Comparison of ENCODE assay signal across 8 cellular contexts in the genomic region with DNA sequence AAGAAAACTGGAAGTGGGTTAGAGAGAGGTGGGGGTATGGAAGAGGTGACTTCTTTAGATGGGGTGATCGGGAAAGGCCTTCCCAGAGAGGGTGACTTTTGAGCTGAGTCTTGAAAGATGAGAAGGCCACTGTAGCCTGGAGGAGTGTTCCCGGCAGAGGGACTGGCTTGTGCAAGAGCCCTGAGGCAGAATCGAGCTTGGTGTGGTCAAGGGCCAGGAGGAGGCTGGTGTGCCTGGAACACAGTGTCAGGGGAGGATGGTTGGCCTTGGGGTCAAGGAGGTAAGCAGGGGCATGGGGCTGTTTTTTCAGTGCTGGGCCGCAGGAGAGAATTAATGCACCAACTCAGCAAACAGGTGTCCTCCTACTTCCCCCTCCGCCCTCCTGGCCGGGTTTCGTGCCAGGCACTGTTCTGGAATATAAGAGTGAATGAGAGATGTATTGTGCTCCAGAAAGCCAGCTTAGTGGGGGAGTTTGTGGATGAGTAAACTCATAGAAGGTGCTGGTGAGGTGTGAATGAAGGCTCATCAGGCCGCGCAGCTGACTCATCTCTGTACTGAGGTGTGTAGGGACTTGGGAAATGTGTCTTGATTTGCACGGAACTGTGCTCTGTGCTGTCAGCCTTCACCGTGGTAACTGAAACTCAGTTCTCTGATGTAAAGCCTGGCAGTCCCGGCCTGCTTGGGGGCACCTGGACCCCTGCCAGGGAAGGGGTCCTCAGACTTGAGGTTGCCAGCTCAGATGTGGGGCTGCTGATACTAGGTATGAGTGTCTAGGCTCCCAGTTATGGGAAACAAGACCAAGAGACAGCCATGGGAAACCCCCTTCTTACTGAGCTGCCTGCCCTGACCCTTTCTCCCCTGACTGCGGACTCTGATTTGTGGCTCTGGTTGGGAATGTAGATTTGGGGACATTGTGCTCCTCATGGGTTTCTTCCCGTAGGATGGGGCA. TPM values are rescaled to one million over a fixed set of nuclear protein-coding genes. Genes with fewer than 3 reads are reported as not detected.
DNase-seq lines count a peak whose midpoint lies in the region; ATAC-seq and TF ChIP-seq lines count a peak whose summit lies in the region.

No MANE protein-coding gene starts in this region.

- TF ChIP-seq CTCF in MCF 10A (IDR thresholded peaks at IDR 0.05; ENCODE audit: unreplicated experiment): no peak
- TF ChIP-seq CTCF in breast epithelium (IDR thresholded peaks at IDR 0.05): no peak
- TF ChIP-seq CTCF in Calu3 (IDR thresholded peaks at IDR 0.05; ENCODE audit: unreplicated experiment): no peak
- no peak for TF ChIP-seq CTCF in sigmoid colon (IDR thresholded peaks at IDR 0.05)

- peak; percentile 45 for ATAC-seq in HG03558 (IDR thresholded peaks at IDR 0.05; ENCODE audit: extremely low read depth, unreplicated experiment)
- peak; percentile 64 for ATAC-seq in memory B cell (ENCODE audit: low read depth)

- H3K4me1 ChIP-seq in breast epithelium (no peaks in the 10 kb centered on the region), sigmoid colon (peaks cover 0 to 25% (median 19%) of the 10 kb centered on the region in 4 donors)

- BruUV-seq in MCF 10A (replicated peaks; lab: Mats Ljungman, UMichigan) (no TSS peak), Calu3 (replicated peaks; lab: Mats Ljungman, UMichigan) (no TSS peak)

- TF ChIP-seq EP300 in sigmoid colon (IDR thresholded peaks at IDR 0.05): no peak

- H3K4me1 Mint-ChIP-seq in MCF 10A (ENCODE audit: insufficient read depth, unreplicated experiment): peaks cover 29% of the 10 kb centered on the region
- peaks cover 58% of the 10 kb centered on the region for H3K4me1 Mint-ChIP-seq in memory B cell
- peaks cover 11% of the 10 kb centered on the region for H3K4me1 Mint-ChIP-seq in Calu3 (ENCODE audit: low read depth, unreplicated experiment)

- H3K36me3 ChIP-seq in breast epithelium (no peaks in the 10 kb centered on the region), sigmoid colon (no peaks in the 10 kb centered on the region)

- CTCF ChIA-PET in MCF 10A (lab: Yijun Ruan, JAX): interaction anchor here (0.6 to 2.2 kb wide), 7 partner anchors 23 to 129 kb away, joined by 3 to 9 read pairs (median 5); no protein-coding TSS in a partner anchor
- CTCF ChIA-PET in Calu3 (lab: Charles Lee): no interaction called here

- no peak overlapping the region for H3K27ac ChIP-seq in breast epithelium
- H3K27ac ChIP-seq in sigmoid colon: no peak overlapping the region

- H3K27me3 ChIP-seq in breast epithelium (no peaks in the 10 kb centered on the region), sigmoid colon (no peaks in the 10 kb centered on the region)

- no peak overlapping the region for H3K4me3 ChIP-seq in breast epithelium
- no peak overlapping the region for H3K4me3 ChIP-seq in sigmoid colon

- TF ChIP-seq POLR2A in breast epithelium (IDR thresholded peaks at IDR 0.05) (no peak), sigmoid colon (IDR thresholded peaks at IDR 0.05) (no peak)

- no peaks in the 10 kb centered on the region for H3K9me3 ChIP-seq in breast epithelium
- H3K9me3 ChIP-seq in sigmoid colon: no peaks in the 10 kb centered on the region

- H3K36me3 Mint-ChIP-seq in MCF 10A (ENCODE audit: insufficient read depth, unreplicated experiment) (peaks cover 5% of the 10 kb centered on the region), memory B cell (no peaks in the 10 kb centered on the region), Calu3 (ENCODE audit: insufficient read depth, unreplicated experiment) (no peaks in the 10 kb centered on the region)

- WGBS in sigmoid colon, 2 donors: 68 to 73% methylated on average over 14 of the region's 14 CpGs

- intact Hi-C loops in MCF 10A (cut with micrococcal nuclease) (no loop called here), breast epithelium (cut with DNase I; ENCODE audit: low total_unique reads) (no loop called here), Calu3 (cut with micrococcal nuclease; ENCODE audit: unreplicated experiment) (no loop called here), sigmoid colon (cut with DNase I) (no loop called here)

- peak overlapping the region; percentile 16 for H3K27ac Mint-ChIP-seq in MCF 10A (ENCODE audit: low read depth, unreplicated experiment)
- peak overlapping the region; percentile 92 for H3K27ac Mint-ChIP-seq in memory B cell
- H3K27ac Mint-ChIP-seq in Calu3 (ENCODE audit: unreplicated experiment): no peak overlapping the region

- H3K27me3 Mint-ChIP-seq in MCF 10A (ENCODE audit: insufficient read depth, unreplicated experiment): peaks cover 12% of the 10 kb centered on the region
- no peaks in the 10 kb centered on the region for H3K27me3 Mint-ChIP-seq in memory B cell
- no peaks in the 10 kb centered on the region for H3K27me3 Mint-ChIP-seq in Calu3 (ENCODE audit: unreplicated experiment)

- H3K4me3 Mint-ChIP-seq in MCF 10A (ENCODE audit: unreplicated experiment): peak overlapping the region; percentile 24
- peak overlapping the region; percentile 68 for H3K4me3 Mint-ChIP-seq in memory B cell
- no peak overlapping the region for H3K4me3 Mint-ChIP-seq in Calu3 (ENCODE audit: low read depth, unreplicated experiment)

- POLR2A ChIA-PET in MCF 10A (lab: Yijun Ruan, JAX): interaction anchor here (0.6 to 1.0 kb wide), 3 partner anchors 10 to 69 kb away, joined by 4 to 5 read pairs (median 5); no protein-coding TSS in a partner anchor

- DNase-seq in MCF 10A (ENCODE audit: unreplicated experiment) (peak; percentile 96), breast epithelium (ENCODE audit: low spot score in 2 of 2) (no peak), memory B cell (ENCODE audit: low spot score in 2 of 2) (peak; percentile 26 to 31), Calu3 (no peak), cerebellar cortex (ENCODE audit: low spot score) (no peak), sigmoid colon (no peak)
- peak; percentile 62 for DNase-seq in activated T-cell treated with anti-CD3 and anti-CD28 coated beads, Interleukin-2, amount 50 U/mL, for 1 hour

- H3K9me3 Mint-ChIP-seq in MCF 10A (ENCODE audit: unreplicated experiment) (no peaks in the 10 kb centered on the region), memory B cell (no peaks in the 10 kb centered on the region), Calu3 (ENCODE audit: low read depth, unreplicated experiment) (no peaks in the 10 kb centered on the region)

RNA-seq across cellular contexts. Expression of a gene that starts 15.3 kb away (rescaled TPM):
- total RNA-seq in MCF 10A (2022): 7.2 and 10.2 TPM in 2 replicates
- total RNA-seq in breast epithelium: 10 to 100 TPM; 14.1 to 36.4 (median 24.0) TPM
- 3.6 and 4.5 TPM in 2 replicates for total RNA-seq in Calu3 (2022)
- 10 to 100 TPM; 13.8 to 25.8 (median 18.9) TPM for total RNA-seq in sigmoid colon
- polyA plus RNA-seq in sigmoid colon: 10 to 100 TPM in 1 of 3 donors, 1 to 10 TPM in 2; 4.2 to 21.2 (median 8.8) TPM

Comparison
In these comparisons a context has a peak if more than half of its experiments do, and no peak if none do; other contexts are left out.
1. DNase-seq: peak in MCF 10A (single experiment), activated T-cell treated with anti-CD3 and anti-CD28 coated beads, Interleukin-2, amount 50 U/mL, for 1 hour (single experiment) and memory B cell (2 of 2); none in breast epithelium (0 of 2), Calu3 (single experiment), cerebellar cortex (single experiment) and sigmoid colon (single experiment).